2 cellular contexts compared by ENCODE assay signal in genomic region chr11:60889869-60890311, GRCh38.
TF ChIP-seq lines count a peak whose summit lies in the region.

No MANE protein-coding gene starts in this region.

TF ChIP-seq in HEK293T, 16 proteins besides CTCF, POLR2A, EP300 and RAD21:
- no peak for TF ChIP-seq ZNF384 (IDR thresholded peaks at IDR 0.05)
- peak; percentile 45 for TF ChIP-seq PKNOX1 (IDR thresholded peaks at IDR 0.05)

TF ChIP-seq in HepG2, 621 proteins besides CTCF, POLR2A, EP300 and RAD21:
- TF ChIP-seq SRSF1 (optimal IDR thresholded peaks at IDR 0.05; ENCODE audit: low read depth, low read length) (no peak), KAT7 (CRISPR knock-in tag; IDR thresholded peaks at IDR 0.05; ENCODE audit: borderline replicate concordance) (no peak), DDIT3 (CRISPR knock-in tag; IDR thresholded peaks at IDR 0.05) (no peak), GRHL1 (CRISPR knock-in tag; conservative IDR thresholded peaks at IDR 0.05) (no peak), POLR2G (IDR thresholded peaks at IDR 0.05; ENCODE audit: low read depth, low read length) (no peak; the same call in 1 of the 2 replicates), ZNF12 (CRISPR knock-in tag; IDR thresholded peaks at IDR 0.05) (no peak), RBM22 (optimal IDR thresholded peaks at IDR 0.05; ENCODE audit: low read length) (peak; percentile 65), TFDP2 (CRISPR knock-in tag; IDR thresholded peaks at IDR 0.05) (no peak)
